ENCODE assay signal across 9 cellular contexts in genomic region chr10:94042001-94042813, GRCh38. TPM values are rescaled to one million over a fixed set of nuclear protein-coding genes. Genes with fewer than 3 reads are reported as not detected.
DNase-seq lines count a peak whose midpoint lies in the region; ATAC-seq, FAIRE-seq and TF ChIP-seq lines count a peak whose summit lies in the region.
"Had no signal": no experiment of that assay in that cellular context is flagged by ENCODE, and none has a peak within 500 bp of the region (broad histone marks: within the 10 kb centered on the region; RNA-seq: fewer than 3 reads in every experiment).

No MANE protein-coding gene starts in this region.

- no peak overlapping the region for H3K27ac Mint-ChIP-seq in glutamatergic neuron (ENCODE audit: unreplicated experiment)

- no peaks in the 10 kb centered on the region for H3K9me3 Mint-ChIP-seq in glutamatergic neuron (ENCODE audit: unreplicated experiment)

- peak; percentile 14 for DNase-seq in H7
- peak; percentile 86 for DNase-seq in PC-3
- peak; percentile 75 to 87 for DNase-seq in fibroblast of lung (ENCODE audit: low read depth in 2 of 2)
- DNase-seq in small intestine, result peak; percentile 26
- DNase-seq in glutamatergic neuron, result no peak
- DNase-seq in activated CD4-positive, CD25-positive, alpha-beta regulatory T cell treated with anti-CD3 and anti-CD28 coated beads, Interleukin-2, amount 50 U/mL, for 72 hours, result no peak
- DNase-seq: caudate nucleus, NCI-H2107 had no signal

- H2AFZ ChIP-seq in PC-3 (ENCODE audit: low read length), result no peak overlapping the region
- H2AFZ ChIP-seq in fibroblast of lung (ENCODE audit: low read length), result no peak overlapping the region

- BruUV-seq in PC-3 (replicated peaks; lab: Mats Ljungman, UMichigan), result TSS peak; percentile 96

- CTCF ChIA-PET in PC-3 (lab: Charles Lee), result interaction anchor here (0.6 to 1.0 kb wide), 7 partner anchors 34 to 927 kb away, joined by 3 to 9 read pairs (median 5); no protein-coding TSS in a partner anchor

- H3K36me3 ChIP-seq in H7 (replicated peaks; ENCODE audit: control insufficient read depth, insufficient read depth, low read length) (no peaks in the 10 kb centered on the region), PC-3 (ENCODE audit: low read depth, low read length) (no peaks in the 10 kb centered on the region), fibroblast of lung (ENCODE audit: control insufficient read depth, insufficient read depth, low read length) (no peaks in the 10 kb centered on the region), small intestine (ENCODE audit: control insufficient read depth in 2 of 2, insufficient read depth in 2 of 2, low read length in 2 of 2) (no peaks in the 10 kb centered on the region)

- H3K9ac ChIP-seq in PC-3 (ENCODE audit: low read length) (peak overlapping the region; percentile 77), fibroblast of lung (ENCODE audit: insufficient read depth, low read length) (no peak overlapping the region)

- H3K27me3 Mint-ChIP-seq in glutamatergic neuron (ENCODE audit: unreplicated experiment), result no peaks in the 10 kb centered on the region

- POLR2A ChIA-PET in PC-3 (lab: Charles Lee; ENCODE audit: unreplicated experiment), result interaction anchor here (0.6 kb wide), 1 partner anchor 31 kb away, joined by 5 read pairs; no protein-coding TSS in a partner anchor

- 44 to 63% (median 60%) methylated on average over 3 of the region's 3 CpGs for WGBS in small intestine, 3 donors

- no peaks in the 10 kb centered on the region for H3K4me1 Mint-ChIP-seq in glutamatergic neuron (ENCODE audit: low read depth, unreplicated experiment)

- H3K4me3 Mint-ChIP-seq in glutamatergic neuron (ENCODE audit: unreplicated experiment), result no peak overlapping the region

- peak; percentile 51 for TF ChIP-seq CTCF in PC-3 (conservative IDR thresholded peaks at IDR 0.05; ENCODE audit: low read depth, low read length)
- TF ChIP-seq CTCF in fibroblast of lung (conservative IDR thresholded peaks at IDR 0.05 in 1 of 2, IDR thresholded peaks at IDR 0.05 in 1 of 2; ENCODE audit: low read depth in 1 of 2, low read length in 2 of 2), result peak; percentile 10 to 25
- TF ChIP-seq CTCF in glutamatergic neuron (IDR thresholded peaks at IDR 0.05; ENCODE audit: partially characterized antibody, unreplicated experiment), result no peak

- H3K27ac ChIP-seq in PC-3 (ENCODE audit: low read length) (peak overlapping the region; percentile 98), fibroblast of lung (ENCODE audit: insufficient read depth, low read length) (no peak overlapping the region), small intestine (ENCODE audit: low read depth in 1 of 2, low read length in 1 of 2) (no peak overlapping the region)

- peaks cover 67% of the 10 kb centered on the region for H3K79me2 ChIP-seq in PC-3 (ENCODE audit: low read length)
- H3K79me2 ChIP-seq in fibroblast of lung (ENCODE audit: control insufficient read depth, insufficient read depth, low read length), result no peaks in the 10 kb centered on the region

- H3K9me3 ChIP-seq in PC-3 (ENCODE audit: low read length), result no peaks in the 10 kb centered on the region
- H3K9me3 ChIP-seq in fibroblast of lung (ENCODE audit: control insufficient read depth, insufficient read depth, low read depth, low read length), result no peaks in the 10 kb centered on the region
- H3K9me3 ChIP-seq in small intestine (ENCODE audit: control insufficient read depth, low read depth), result no peaks in the 10 kb centered on the region

- FAIRE-seq in small intestine (lab: Jason Lieb, UNC), result no peak

- H3K36me3 Mint-ChIP-seq in glutamatergic neuron (ENCODE audit: unreplicated experiment), result no peaks in the 10 kb centered on the region

- H3K4me3 ChIP-seq in H7 (ENCODE audit: insufficient read depth, low read depth, low read length), result no peak overlapping the region
- H3K4me3 ChIP-seq in PC-3 (ENCODE audit: low read length), result peak overlapping the region; percentile 52
- H3K4me3 ChIP-seq in fibroblast of lung (replicated peaks in 1 of 4; ENCODE audit: control extremely low read depth in 1 of 4, insufficient read depth in 1 of 4, low read depth in 3 of 4, low read length in 4 of 4), result no peak overlapping the region
- H3K4me3 ChIP-seq in small intestine (ENCODE audit: low read depth in 1 of 2, low read length in 2 of 2), result no peak overlapping the region

- H3K9me2 ChIP-seq in PC-3 (replicated peaks; ENCODE audit: low read length), result no peaks in the 10 kb centered on the region

- ATAC-seq in PC-3, result peak; percentile 78
- no peak for ATAC-seq in GM18867 (IDR thresholded peaks at IDR 0.05; ENCODE audit: unreplicated experiment)

- intact Hi-C loops in PC-3 (cut with micrococcal nuclease), result loop anchor here (1.0 kb wide), 3 partner anchors 35 to 51 kb away; no protein-coding TSS in a partner anchor

- H3K4me1 ChIP-seq in PC-3 (ENCODE audit: insufficient read depth, low read length), result peaks cover 55% of the 10 kb centered on the region
- peaks cover 2% of the 10 kb centered on the region for H3K4me1 ChIP-seq in fibroblast of lung (ENCODE audit: control insufficient read depth, extremely low read depth, insufficient read depth, low read length)
- H3K4me1 ChIP-seq in small intestine (ENCODE audit: control insufficient read depth in 2 of 2, insufficient read depth in 1 of 2, low read depth in 1 of 2, low read length in 1 of 2), result peaks cover 1 to 11% of the 10 kb centered on the region in 2 donors

- peak overlapping the region; percentile 80 for H3K4me2 ChIP-seq in PC-3 (ENCODE audit: low read length)
- no peak overlapping the region for H3K4me2 ChIP-seq in fibroblast of lung (ENCODE audit: extremely low read depth, insufficient read depth, low read length)

- no peaks in the 10 kb centered on the region for H3K27me3 ChIP-seq in H7 (ENCODE audit: control insufficient read depth, insufficient read depth, low read length)
- no peaks in the 10 kb centered on the region for H3K27me3 ChIP-seq in PC-3 (ENCODE audit: low read length)
- H3K27me3 ChIP-seq in fibroblast of lung (ENCODE audit: control insufficient read depth, insufficient read depth, low read length), result no peaks in the 10 kb centered on the region
- H3K27me3 ChIP-seq in small intestine (ENCODE audit: control insufficient read depth in 2 of 2, insufficient read depth in 2 of 2, low read length in 2 of 2), result no peaks in the 10 kb centered on the region

- no peaks in the 10 kb centered on the region for H4K20me1 ChIP-seq in PC-3 (ENCODE audit: low read length)
- no peaks in the 10 kb centered on the region for H4K20me1 ChIP-seq in fibroblast of lung (ENCODE audit: control insufficient read depth, extremely low read depth, insufficient read depth, low read length)

- H3F3A ChIP-seq in PC-3 (ENCODE audit: low read length, unreplicated experiment), result peaks cover 8% of the 10 kb centered on the region

RNA-seq across cellular contexts. Expression of gene PLCE1, which starts 48.5 kb away (rescaled TPM):
- total RNA-seq in H7 (2014; rRNA removed; shearing (Covaris generic)), result 0.52 and 0.69 TPM in 2 replicates
- total RNA-seq in PC-3 (2014; rRNA removed) (9.2 and 11.4 TPM in 2 replicates), fibroblast of lung (0.33 and 1.0 TPM in 2 replicates), glutamatergic neuron (ENCODE audit: unreplicated experiment) (0.25 TPM)
- polyA plus RNA-seq in fibroblast of lung (0.52 and 1.2 TPM in 2 replicates), small intestine (1 to 10 TPM; 1.6 to 5.1 (median 2.5) TPM)
- polyA plus RNA-seq in fibroblast of lung (2012), result 0.61 and 1.7 TPM in 2 replicates
- polyA minus RNA-seq in fibroblast of lung (ENCODE audit: low replicate concordance), result 0.82 and 2.3 TPM in 2 replicates

Comparison
In these comparisons a context has a peak if more than half of its experiments do, and no peak if none do; other contexts are left out.
1. DNase-seq: peak in H7 (single experiment), PC-3 (single experiment), fibroblast of lung (2 of 2) and small intestine (single experiment); none in glutamatergic neuron (single experiment) and activated CD4-positive, CD25-positive, alpha-beta regulatory T cell treated with anti-CD3 and anti-CD28 coated beads, Interleukin-2, amount 50 U/mL, for 72 hours (single experiment).